ENCODE assay signal across 10 cellular contexts in genomic region chr6:117677553-117678131, GRCh38. TPM values are rescaled to one million over a fixed set of nuclear protein-coding genes. Genes with fewer than 3 reads are reported as not detected.
A peak's percentile ranks its signal among the peaks of the same experiment; 100 is the strongest.
DNase-seq lines count a peak whose midpoint lies in the region; ATAC-seq and TF ChIP-seq lines count a peak whose summit lies in the region.
"Had no signal": no experiment of that assay in that cellular context is flagged by ENCODE, and none has a peak within 500 bp of the region (broad histone marks: within the 10 kb centered on the region; RNA-seq: fewer than 3 reads in every experiment).

No MANE protein-coding gene starts in this region.

- CTCF ChIA-PET in Caco-2 (lab: Charles Lee), result no interaction called here

- H3K27ac ChIP-seq in Karpas-422 (ENCODE audit: low read length) (no peak overlapping the region), body of pancreas (peak overlapping the region in 1 of 4 donors; percentile 83)

- H3K36me3 ChIP-seq in Caco-2 (ENCODE audit: control insufficient read depth, insufficient read depth, low read length) (no peaks in the 10 kb centered on the region), Karpas-422 (ENCODE audit: insufficient read depth, low read length) (peaks cover 47% of the 10 kb centered on the region), body of pancreas (replicated peaks in 1 of 2; ENCODE audit: insufficient read depth in 1 of 2, low read depth in 2 of 2) (no peaks in the 10 kb centered on the region)

- H3K36me3 Mint-ChIP-seq in Caco-2 (ENCODE audit: insufficient read depth, unreplicated experiment) (peaks cover 21% of the 10 kb centered on the region), mesothelial cell of epicardium (peaks cover 2% of the 10 kb centered on the region)

- H3K27me3 Mint-ChIP-seq in Caco-2 (ENCODE audit: insufficient read depth, unreplicated experiment) (no peaks in the 10 kb centered on the region), mesothelial cell of epicardium (ENCODE audit: low read depth) (no peaks in the 10 kb centered on the region)
- H3K27me3 Mint-ChIP-seq: stimulated activated memory B cell treated with anti-CD40 and anti-IgM and Interleukin-4, amounts not matched to agents 10 μg/mL and 1 μg/mL and 100 μg/mL, for 72 hours had no signal

- DNase-seq in Caco-2, result no peak
- DNase-seq in Karpas-422, result no peak
- peak; percentile 78 for DNase-seq in amniotic epithelial cell (ENCODE audit: low read depth)
- no peak for DNase-seq in mesothelial cell of epicardium (ENCODE audit: low spot score in 2 of 2, unreplicated experiment in 2 of 2)
- DNase-seq in foreskin melanocyte, result no peak
- DNase-seq in NCI-H82 treated with DMSO at 0.1 percent for 48 hours (lab: John Stamatoyannopoulos, UW; ENCODE audit: unreplicated experiment), result no peak
- no peak for DNase-seq in body of pancreas
- DNase-seq in NCI-H1694 (lab: John Stamatoyannopoulos, UW), result no peak
- DNase-seq: anterior cingulate cortex had no signal

- H3K4me2 ChIP-seq in Karpas-422 (ENCODE audit: low read depth, low read length, poor library complexity, severe bottlenecking), result peak overlapping the region; percentile 64

- BruUV-seq in Caco-2 (replicated peaks; lab: Mats Ljungman, UMichigan), result no TSS peak

- 37 to 48% methylated on average over 5 of the region's 5 CpGs for WGBS in body of pancreas, 2 donors

- H3K9me2 ChIP-seq in Karpas-422 (replicated peaks; ENCODE audit: insufficient read depth, low read length), result no peaks in the 10 kb centered on the region

- no peak overlapping the region for H2AFZ ChIP-seq in Karpas-422 (ENCODE audit: low read length)

- POLR2A ChIA-PET in Caco-2 (lab: Charles Lee), result no interaction called here

- TF ChIP-seq POLR2A in body of pancreas (IDR thresholded peaks at IDR 0.05), result no peak

- no peak for ATAC-seq in body of pancreas
- ATAC-seq: stimulated activated memory B cell treated with anti-CD40 and anti-IgM and Interleukin-4, amounts not matched to agents 10 μg/mL and 1 μg/mL and 100 μg/mL, for 72 hours had no signal

- H3K4me1 ChIP-seq in Caco-2 (peaks cover 6% of the 10 kb centered on the region; the same call in 1 of the 2 replicates), Karpas-422 (ENCODE audit: low read length) (peaks cover 21% of the 10 kb centered on the region), body of pancreas (peaks cover 42% of the 10 kb centered on the region)

- H3K4me1 Mint-ChIP-seq in Caco-2 (ENCODE audit: low read depth, unreplicated experiment) (peaks cover 21% of the 10 kb centered on the region), mesothelial cell of epicardium (peaks cover 37% of the 10 kb centered on the region)

- no peaks in the 10 kb centered on the region for H3K27me3 ChIP-seq in Caco-2 (replicated peaks; ENCODE audit: control insufficient read depth, insufficient read depth, low read length)
- no peaks in the 10 kb centered on the region for H3K27me3 ChIP-seq in Karpas-422 (ENCODE audit: low read length)
- no peaks in the 10 kb centered on the region for H3K27me3 ChIP-seq in body of pancreas

- no peaks in the 10 kb centered on the region for H3K9me3 ChIP-seq in Caco-2
- H3K9me3 ChIP-seq in Karpas-422 (ENCODE audit: low read length), result peaks cover 17% of the 10 kb centered on the region
- H3K9me3 ChIP-seq in body of pancreas, result no peaks in the 10 kb centered on the region

- H3K9ac ChIP-seq in Karpas-422 (ENCODE audit: low read length), result no peak overlapping the region

- H3K9me3 Mint-ChIP-seq in Caco-2 (ENCODE audit: unreplicated experiment), result no peaks in the 10 kb centered on the region
- no peaks in the 10 kb centered on the region for H3K9me3 Mint-ChIP-seq in mesothelial cell of epicardium
- H3K9me3 Mint-ChIP-seq: stimulated activated memory B cell treated with anti-CD40 and anti-IgM and Interleukin-4, amounts not matched to agents 10 μg/mL and 1 μg/mL and 100 μg/mL, for 72 hours had no signal

- intact Hi-C loops in Caco-2 (cut with micrococcal nuclease; ENCODE audit: unreplicated experiment) (no loop called here), body of pancreas (cut with DNase I) (no loop called here)

- no peak overlapping the region for H3K4me3 ChIP-seq in Caco-2 (ENCODE audit: low read depth, low read length)
- 0 out of 2 replicates have a peak overlapping the region, but pooled peaks have one; percentile 88 for H3K4me3 ChIP-seq in Karpas-422 (ENCODE audit: low read length)
- no peak overlapping the region for H3K4me3 ChIP-seq in body of pancreas

- H4K20me1 ChIP-seq in Karpas-422 (ENCODE audit: insufficient read depth, low read depth, low read length), result no peaks in the 10 kb centered on the region

- TF ChIP-seq CTCF in Caco-2 (IDR thresholded peaks at IDR 0.05; ENCODE audit: insufficient read depth in 1 of 2, low read depth in 1 of 2, low read length in 1 of 2, severe bottlenecking in 1 of 2, unreplicated experiment in 1 of 2), result no peak
- no peak for TF ChIP-seq CTCF in mesothelial cell of epicardium (IDR thresholded peaks at IDR 0.05; ENCODE audit: unreplicated experiment)
- no peak for TF ChIP-seq CTCF in body of pancreas (IDR thresholded peaks at IDR 0.05)

- H3K4me3 Mint-ChIP-seq in Caco-2 (ENCODE audit: unreplicated experiment), result peak overlapping the region; percentile 80
- H3K4me3 Mint-ChIP-seq in mesothelial cell of epicardium, result peak overlapping the region; percentile 86

- peaks cover 73% of the 10 kb centered on the region for H3K79me2 ChIP-seq in Karpas-422 (ENCODE audit: low read length)

- H3K27ac Mint-ChIP-seq in Caco-2 (ENCODE audit: unreplicated experiment) (peak overlapping the region; percentile 18), mesothelial cell of epicardium (peak overlapping the region; percentile 74)

RNA-seq across cellular contexts. Expression of gene NUS1, which starts 2.4 kb away (rescaled TPM):
- total RNA-seq in Caco-2 (2022) (38.9 and 41.1 TPM in 2 replicates), mesothelial cell of epicardium (30.2 to 31.3 TPM (median 30.3 TPM) in 3 replicates), body of pancreas (10 to 100 TPM; 17.6 to 17.8 TPM)
- 10.1 and 21.9 TPM in 2 replicates for total RNA-seq in Karpas-422 (2014; rRNA removed; shearing (Covaris generic); ENCODE audit: low replicate concordance)
